ENCODE assay signal across 8 cellular contexts in the genomic region with DNA sequence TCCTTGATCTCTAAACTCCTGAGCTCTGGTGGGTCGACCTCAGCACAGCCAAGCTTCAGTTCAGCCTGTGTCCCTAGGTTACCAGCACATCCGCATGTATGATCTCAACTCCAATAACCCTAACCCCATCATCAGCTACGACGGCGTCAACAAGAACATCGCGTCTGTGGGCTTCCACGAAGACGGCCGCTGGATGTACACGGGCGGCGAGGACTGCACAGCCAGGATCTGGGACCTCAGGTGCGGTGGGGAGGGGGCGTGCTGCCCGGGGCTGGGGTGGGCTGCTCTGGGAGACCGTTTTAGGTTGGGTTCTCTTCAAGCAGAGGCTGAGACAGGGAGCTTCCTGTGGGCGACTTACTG. TPM values are rescaled to one million over a fixed set of nuclear protein-coding genes. Genes with fewer than 3 reads are reported as not detected.
A peak's percentile ranks its signal among the peaks of the same experiment; 100 is the strongest.
DNase-seq lines count a peak whose midpoint lies in the region; ATAC-seq, FAIRE-seq and TF ChIP-seq lines count a peak whose summit lies in the region.

No MANE protein-coding gene starts in this region.

- H4K20me1 ChIP-seq in H1 (replicated peaks in 1 of 2; ENCODE audit: control insufficient read depth in 1 of 2, insufficient read depth in 2 of 2, low read length in 2 of 2), result peaks cover 0 to 16% of the 10 kb centered on the region in 2 experiments
- H4K20me1 ChIP-seq in osteoblast (ENCODE audit: insufficient read depth, low read length), result no peaks in the 10 kb centered on the region

- H3K4me1 ChIP-seq in CD8-positive, alpha-beta memory T cell (ENCODE audit: insufficient read depth, low read length), result peaks cover 17% of the 10 kb centered on the region
- peaks cover 0 to 17% (median 9%) of the 10 kb centered on the region in 4 experiments; a peak in 6 of 7 replicates for H3K4me1 ChIP-seq in H1 (replicated peaks in 1 of 4; ENCODE audit: control insufficient read depth in 3 of 4, insufficient read depth in 4 of 4, low read length in 3 of 4)
- peaks cover 13% of the 10 kb centered on the region for H3K4me1 ChIP-seq in osteoblast (ENCODE audit: insufficient read depth, low read length)

- DNase-seq in CD8-positive, alpha-beta memory T cell, result no peak
- DNase-seq in NCI-H69 (lab: John Stamatoyannopoulos, UW) (peak; percentile 39), H1 (ENCODE audit: low read depth in 1 of 2, low spot score in 2 of 2) (no peak), osteoblast (ENCODE audit: insufficient read length, low spot score, missing footprints) (peak; percentile 86), HT-29 (ENCODE audit: low spot score) (no peak), NAMALWA (ENCODE audit: low spot score) (no peak)

- POLR2A ChIA-PET in CD8-positive, alpha-beta memory T cell (lab: Charles Lee), result interaction anchor here (0.6 to 2.5 kb wide), 4 partner anchors 8 to 876 kb away, joined by 3 to 20 read pairs (median 4); partner anchors contain the start of gene PGP
- POLR2A ChIA-PET in H1 (lab: Charles Lee; ENCODE audit: partially characterized antibody), result interaction anchor here (0.7 to 15.1 kb wide), 12 partner anchors 9 to 53 kb away, joined by 3 to 156 read pairs (median 4); partner anchors contain the start of genes CASKIN1, ECI1, PGP and TRAF7

- H3K36me3 ChIP-seq in CD8-positive, alpha-beta memory T cell (ENCODE audit: insufficient read depth, low read length), result peaks cover 3% of the 10 kb centered on the region
- H3K36me3 ChIP-seq in H1 (ENCODE audit: control insufficient read depth in 2 of 4, insufficient read depth in 4 of 4, low read length in 3 of 4), result peaks cover 4 to 34% (median 12%) of the 10 kb centered on the region in 4 experiments; a peak in 6 of 8 replicates
- H3K36me3 ChIP-seq in osteoblast (ENCODE audit: insufficient read depth, low read length), result peaks cover 16% of the 10 kb centered on the region

- peak overlapping the region; percentile 93; the same call in 1 of the 2 replicates for H2AK5ac ChIP-seq in H1 (ENCODE audit: low read depth, low read length)

- H3K4me1 Mint-ChIP-seq in CD8-positive, alpha-beta memory T cell, result peaks cover 14 to 32% (median 21%) of the 10 kb centered on the region in 3 donors

- TF ChIP-seq CTCF in H1 (IDR thresholded peaks at IDR 0.05; ENCODE audit: control extremely low read depth in 1 of 3, insufficient read depth in 1 of 3, low read depth in 1 of 3, low read length in 3 of 3) (no peak), osteoblast (IDR thresholded peaks at IDR 0.05; ENCODE audit: extremely low read depth, low read depth, low read length) (no peak)

- no peak overlapping the region for H3K4ac ChIP-seq in H1 (replicated peaks; ENCODE audit: insufficient read length, low read depth, low read length)

- H2BK120ac ChIP-seq in H1 (replicated peaks; ENCODE audit: low read depth, low read length), result no peak overlapping the region

- H3K14ac ChIP-seq in H1 (ENCODE audit: insufficient read length), result no peak overlapping the region

- no peak overlapping the region for H3K56ac ChIP-seq in H1 (replicated peaks; ENCODE audit: insufficient read length, low read depth, low read length)

- H3K9me3 ChIP-seq in CD8-positive, alpha-beta memory T cell (ENCODE audit: low read length), result no peaks in the 10 kb centered on the region
- H3K9me3 ChIP-seq in H1 (ENCODE audit: insufficient read depth in 2 of 2, low read depth in 1 of 2, low read length in 1 of 2), result no peaks in the 10 kb centered on the region
- no peaks in the 10 kb centered on the region for H3K9me3 ChIP-seq in osteoblast (ENCODE audit: low read depth, low read length)

- CTCF ChIA-PET in CD8-positive, alpha-beta memory T cell (lab: Charles Lee), result interaction anchor here (0.6 to 3.9 kb wide), 4 partner anchors 12 to 140 kb away, joined by 4 to 17 read pairs (median 4); partner anchors contain the start of gene ECI1
- CTCF ChIA-PET in H1 (lab: Charles Lee; ENCODE audit: partially characterized antibody), result interaction anchor here (0.7 to 1.4 kb wide), 4 partner anchors 11 to 727 kb away, joined by 3 to 4 read pairs (median 3); no protein-coding TSS in a partner anchor

- TF ChIP-seq EP300 in H1 (IDR thresholded peaks at IDR 0.05; ENCODE audit: borderline replicate concordance in 1 of 2, low read depth in 2 of 2, low read length in 2 of 2), result no peak

- peak overlapping the region; percentile 81 for H3K27ac ChIP-seq in CD8-positive, alpha-beta memory T cell (ENCODE audit: low read depth, low read length)
- H3K27ac ChIP-seq in H1 (ENCODE audit: low read depth, low read length) (no peak overlapping the region), osteoblast (ENCODE audit: low read depth, low read length) (no peak overlapping the region)

- no peak for FAIRE-seq in H1 (lab: Jason Lieb, UNC)

- H3K4me2 ChIP-seq in H1 (ENCODE audit: insufficient read depth in 1 of 2, low read depth in 2 of 2, low read length in 2 of 2), result peak overlapping the region; percentile 87 to 91
- H3K4me2 ChIP-seq in osteoblast (ENCODE audit: insufficient read depth, low read length), result peak overlapping the region; percentile 100

- H3K4me3 ChIP-seq in CD8-positive, alpha-beta memory T cell (ENCODE audit: low read length), result peak overlapping the region; percentile 84
- H3K4me3 ChIP-seq in H1 (ENCODE audit: extremely low read depth in 1 of 4, insufficient read depth in 2 of 4, low read depth in 3 of 4, low read length in 4 of 4), result peak overlapping the region; percentile 78 to 97 (median 92); a peak in 6 of 8 replicates
- H3K4me3 ChIP-seq in osteoblast (ENCODE audit: insufficient read depth, low read length), result peak overlapping the region; percentile 98

- H3K79me2 ChIP-seq in H1 (ENCODE audit: control insufficient read depth in 1 of 2, insufficient read depth in 2 of 2, low read length in 2 of 2) (peaks cover 0 to 7% of the 10 kb centered on the region in 2 experiments; a peak in 1 of 4 replicates), osteoblast (ENCODE audit: insufficient read depth, low read length) (peaks cover 23% of the 10 kb centered on the region)

- H3K36me3 Mint-ChIP-seq in CD8-positive, alpha-beta memory T cell, result peaks cover 0 to 30% (median 4%) of the 10 kb centered on the region in 3 donors

- H2AFZ ChIP-seq in H1 (ENCODE audit: low read length) (no peak overlapping the region), osteoblast (ENCODE audit: low read length) (no peak overlapping the region)

- peak overlapping the region in 6 of 8 donors; percentile 22 to 90 (median 80) for H3K27ac Mint-ChIP-seq in CD8-positive, alpha-beta memory T cell

- H3K18ac ChIP-seq in H1 (ENCODE audit: extremely low read depth, low read length), result no peak overlapping the region

- H4K91ac ChIP-seq in H1 (replicated peaks; ENCODE audit: insufficient read length, low read length), result no peak overlapping the region

- H3K79me1 ChIP-seq in H1 (ENCODE audit: low read depth, low read length), result peaks cover 6% of the 10 kb centered on the region

- no peak overlapping the region for H3K23ac ChIP-seq in H1 (ENCODE audit: insufficient read length)

- H3K4me3 Mint-ChIP-seq in CD8-positive, alpha-beta memory T cell, result peak overlapping the region; percentile 70 to 95 (median 82)

- H2BK12ac ChIP-seq in H1 (ENCODE audit: low read depth, low read length), result 0 out of 2 replicates have a peak overlapping the region, but pooled peaks have one; percentile 39

- no peak for TF ChIP-seq RAD21 in H1 (IDR thresholded peaks at IDR 0.05 in 1 of 2, conservative IDR thresholded peaks at IDR 0.05 in 1 of 2; ENCODE audit: low read depth in 2 of 2, low read length in 2 of 2)

- 0 out of 2 replicates have a peak overlapping the region, but pooled peaks have one; percentile 88 for H2BK15ac ChIP-seq in H1 (ENCODE audit: low read length)

- WGBS in H1 (ENCODE audit: extremely low coverage in 1 of 2, insufficient coverage in 1 of 2, insufficient read length in 1 of 2, insufficient replicate concordance in 2 of 2, low coverage in 1 of 2, low lambda C conversion rate in 2 of 2, missing lambda C conversion rate in 1 of 2), 2 experiments, result 93% methylated on average over 14 of the region's 18 CpGs; no CpG with 5 or more reads in 1 of the 2 experiments

- no peaks in the 10 kb centered on the region for H3K27me3 Mint-ChIP-seq in CD8-positive, alpha-beta memory T cell

- no peak overlapping the region for H4K5ac ChIP-seq in H1 (ENCODE audit: insufficient read length, low read depth, low read length)

- ATAC-seq in HG02610 (IDR thresholded peaks at IDR 0.05; ENCODE audit: unreplicated experiment) (no peak), HG03442 (IDR thresholded peaks at IDR 0.05; ENCODE audit: unreplicated experiment) (no peak)

- H3K27me3 ChIP-seq in CD8-positive, alpha-beta memory T cell (ENCODE audit: insufficient read depth, low read length, poor library complexity, severe bottlenecking), result no peaks in the 10 kb centered on the region
- no peaks in the 10 kb centered on the region; a peak in 1 of 7 replicates for H3K27me3 ChIP-seq in H1 (replicated peaks in 1 of 4; ENCODE audit: control insufficient read depth in 3 of 4, extremely low read depth in 1 of 4, insufficient read depth in 3 of 4, low read length in 3 of 4)
- no peaks in the 10 kb centered on the region for H3K27me3 ChIP-seq in osteoblast (ENCODE audit: insufficient read depth, low read length)

- peak overlapping the region; percentile 80; the same call in 1 of the 2 replicates for H2BK20ac ChIP-seq in H1 (ENCODE audit: low read length)

- peak overlapping the region in 3 of 4 experiments; percentile 1 to 94 (median 57); a peak in 2 of 7 replicates for H3K9ac ChIP-seq in H1 (replicated peaks in 1 of 4; ENCODE audit: extremely low read depth in 1 of 4, low read depth in 3 of 4, low read length in 3 of 4)

- peak overlapping the region; percentile 97; the same call in 1 of the 2 replicates for H2BK5ac ChIP-seq in H1 (ENCODE audit: low read depth, low read length)

- no peak for TF ChIP-seq POLR2A in H1 (IDR thresholded peaks at IDR 0.05; ENCODE audit: control extremely low read depth in 1 of 2, low read depth in 2 of 2, low read length in 2 of 2)

- peaks cover 11% of the 10 kb centered on the region; the same call in 1 of the 2 replicates for H3K23me2 ChIP-seq in H1 (ENCODE audit: low read depth, low read length)

- H3K9me3 Mint-ChIP-seq in CD8-positive, alpha-beta memory T cell, result no peaks in the 10 kb centered on the region

- H4K8ac ChIP-seq in H1 (ENCODE audit: extremely low read depth, insufficient read depth, low read length), result peak overlapping the region; percentile 64

RNA-seq across cellular contexts. Expression of gene MLST8, which starts 1.1 kb away (rescaled TPM):
- 10 to 100 TPM; 75.4 to 76.8 TPM for total RNA-seq in CD8-positive, alpha-beta memory T cell
- polyA plus RNA-seq in CD8-positive, alpha-beta memory T cell, result 30.8 TPM
- total RNA-seq in H1 (2021; fragmentation: NEBNext Ultra II Directional; extraction: Animal tissue kit (Norgen Biotek cat#: 25700)), result 67.6 and 69.6 TPM in 2 replicates
- 321 and 440 TPM in 2 replicates for polyA plus RNA-seq in H1 (2011; rRNA removed)
- 218 TPM for polyA plus RNA-seq in H1 (2011; cell fraction: cytosol; rRNA removed)
- polyA plus RNA-seq in H1 (2011; cell fraction: nucleus; rRNA removed), result 354 TPM
- polyA plus RNA-seq in H1 (2012, experiment 1 of 2), result 47.7 to 104 TPM (median 94.8 TPM) in 4 replicates
- 87.2 TPM for polyA plus RNA-seq in H1 (2012, experiment 2 of 2)
- polyA plus RNA-seq in H1 (2013, experiment 1 of 2), result 57.1 TPM
- polyA plus RNA-seq in H1 (2013, experiment 2 of 2), result 56.1 TPM
- 88.3 and 98.1 TPM in 2 replicates for polyA minus RNA-seq in H1 (2011; rRNA and poly(A)+ RNA removed)
- polyA minus RNA-seq in H1 (2011; cell fraction: cytosol; rRNA and poly(A)+ RNA removed), result 67.9 TPM
- polyA minus RNA-seq in H1 (2011; cell fraction: nucleus; rRNA and poly(A)+ RNA removed), result 111 TPM
- 30.8 and 44.2 TPM in 2 replicates for total RNA-seq in osteoblast
- total RNA-seq in HT-29 (2014; rRNA removed; shearing (Covaris generic)), result 98.9 and 117 TPM in 2 replicates

RNA-seq across cellular contexts. Expression of gene BRICD5, which starts 4.3 kb away (rescaled TPM):
- 10 to 100 TPM in 1 of 2 experiments, 1 to 10 TPM in 1; 8.4 to 10.9 TPM for total RNA-seq in CD8-positive, alpha-beta memory T cell
- 0.14 TPM for polyA plus RNA-seq in CD8-positive, alpha-beta memory T cell
- total RNA-seq in H1 (2021; fragmentation: NEBNext Ultra II Directional; extraction: Animal tissue kit (Norgen Biotek cat#: 25700)), result 6.1 and 8.5 TPM in 2 replicates
- 8.6 and 14.2 TPM in 2 replicates for polyA plus RNA-seq in H1 (2011; rRNA removed)
- polyA plus RNA-seq in H1 (2011; cell fraction: cytosol; rRNA removed), result 9.8 TPM
- polyA plus RNA-seq in H1 (2011; cell fraction: nucleus; rRNA removed), result 97.1 TPM
- polyA plus RNA-seq in H1 (2012, experiment 1 of 2), result 6.1 to 13.0 TPM (median 8.1 TPM) in 4 replicates
- polyA plus RNA-seq in H1 (2012, experiment 2 of 2), result 12.6 TPM
- 4.7 TPM for polyA plus RNA-seq in H1 (2013, experiment 1 of 2)
- polyA plus RNA-seq in H1 (2013, experiment 2 of 2), result 3.5 TPM
- 1.00 and 1.0 TPM in 2 replicates for polyA minus RNA-seq in H1 (2011; rRNA and poly(A)+ RNA removed)
- 3.2 TPM for polyA minus RNA-seq in H1 (2011; cell fraction: cytosol; rRNA and poly(A)+ RNA removed)
- 9.2 TPM for polyA minus RNA-seq in H1 (2011; cell fraction: nucleus; rRNA and poly(A)+ RNA removed)
- total RNA-seq in osteoblast, result 1.5 and 2.5 TPM in 2 replicates
- 33.6 and 34.6 TPM in 2 replicates for total RNA-seq in HT-29 (2014; rRNA removed; shearing (Covaris generic))

RNA-seq across cellular contexts. Expression of gene PGP, which starts 8.2 kb away (rescaled TPM):
- 10 to 100 TPM; 27.3 to 30.9 TPM for total RNA-seq in CD8-positive, alpha-beta memory T cell
- polyA plus RNA-seq in CD8-positive, alpha-beta memory T cell, result 14.7 TPM
- 30.9 and 32.6 TPM in 2 replicates for total RNA-seq in H1 (2021; fragmentation: NEBNext Ultra II Directional; extraction: Animal tissue kit (Norgen Biotek cat#: 25700))
- 55.9 and 63.9 TPM in 2 replicates for polyA plus RNA-seq in H1 (2011; rRNA removed)
- polyA plus RNA-seq in H1 (2011; cell fraction: cytosol; rRNA removed), result 44.0 TPM
- polyA plus RNA-seq in H1 (2011; cell fraction: nucleus; rRNA removed), result 81.1 TPM
- 20.8 to 40.2 TPM (median 35.0 TPM) in 4 replicates for polyA plus RNA-seq in H1 (2012, experiment 1 of 2)
- 26.7 TPM for polyA plus RNA-seq in H1 (2012, experiment 2 of 2)
- 54.8 TPM for polyA plus RNA-seq in H1 (2013, experiment 1 of 2)
- polyA plus RNA-seq in H1 (2013, experiment 2 of 2), result 48.7 TPM
- 9.5 and 10.9 TPM in 2 replicates for polyA minus RNA-seq in H1 (2011; rRNA and poly(A)+ RNA removed)
- polyA minus RNA-seq in H1 (2011; cell fraction: cytosol; rRNA and poly(A)+ RNA removed), result 18.8 TPM
- 28.7 TPM for polyA minus RNA-seq in H1 (2011; cell fraction: nucleus; rRNA and poly(A)+ RNA removed)
- 14.1 and 14.4 TPM in 2 replicates for total RNA-seq in osteoblast
- 82.0 and 98.7 TPM in 2 replicates for total RNA-seq in HT-29 (2014; rRNA removed; shearing (Covaris generic))

RNA-seq across cellular contexts. Expression of gene CASKIN1, which starts 10.0 kb away (rescaled TPM):
- under 1 TPM; 0.13 to 0.24 TPM for total RNA-seq in CD8-positive, alpha-beta memory T cell
- not detected for polyA plus RNA-seq in CD8-positive, alpha-beta memory T cell
- 6.4 and 6.5 TPM in 2 replicates for total RNA-seq in H1 (2021; fragmentation: NEBNext Ultra II Directional; extraction: Animal tissue kit (Norgen Biotek cat#: 25700))
- 1.2 and 2.7 TPM in 2 replicates for polyA plus RNA-seq in H1 (2011; rRNA removed)
- 2.0 TPM for polyA plus RNA-seq in H1 (2011; cell fraction: cytosol; rRNA removed)
- 9.8 TPM for polyA plus RNA-seq in H1 (2011; cell fraction: nucleus; rRNA removed)
- polyA plus RNA-seq in H1 (2012, experiment 1 of 2), result 2.7 to 3.7 TPM (median 3.2 TPM) in 4 replicates
- 2.8 TPM for polyA plus RNA-seq in H1 (2012, experiment 2 of 2)
- 2.0 TPM for polyA plus RNA-seq in H1 (2013, experiment 1 of 2)
- 1.9 TPM for polyA plus RNA-seq in H1 (2013, experiment 2 of 2)
- 0.93 and 1.9 TPM in 2 replicates for polyA minus RNA-seq in H1 (2011; rRNA and poly(A)+ RNA removed)
- polyA minus RNA-seq in H1 (2011; cell fraction: cytosol; rRNA and poly(A)+ RNA removed), result 4.5 TPM
- 4.4 TPM for polyA minus RNA-seq in H1 (2011; cell fraction: nucleus; rRNA and poly(A)+ RNA removed)
- not detected in 2 replicates for total RNA-seq in osteoblast
- total RNA-seq in HT-29 (2014; rRNA removed; shearing (Covaris generic)), result 0.08 and 2.5 TPM in 2 replicates

RNA-seq across cellular contexts. Expression of gene E4F1, which starts 17.0 kb away (rescaled TPM):
- total RNA-seq in CD8-positive, alpha-beta memory T cell, result 10 to 100 TPM; 28.9 to 29.8 TPM
- polyA plus RNA-seq in CD8-positive, alpha-beta memory T cell, result 16.5 TPM
- 21.9 and 22.2 TPM in 2 replicates for total RNA-seq in H1 (2021; fragmentation: NEBNext Ultra II Directional; extraction: Animal tissue kit (Norgen Biotek cat#: 25700))
- 27.0 and 34.2 TPM in 2 replicates for polyA plus RNA-seq in H1 (2011; rRNA removed)
- polyA plus RNA-seq in H1 (2011; cell fraction: cytosol; rRNA removed), result 31.8 TPM
- polyA plus RNA-seq in H1 (2011; cell fraction: nucleus; rRNA removed), result 122 TPM
- 10.7 to 22.9 TPM (median 21.9 TPM) in 4 replicates for polyA plus RNA-seq in H1 (2012, experiment 1 of 2)
- 12.4 TPM for polyA plus RNA-seq in H1 (2012, experiment 2 of 2)
- polyA plus RNA-seq in H1 (2013, experiment 1 of 2), result 15.0 TPM
- 11.6 TPM for polyA plus RNA-seq in H1 (2013, experiment 2 of 2)
- polyA minus RNA-seq in H1 (2011; rRNA and poly(A)+ RNA removed), result 7.6 and 10.1 TPM in 2 replicates
- 18.4 TPM for polyA minus RNA-seq in H1 (2011; cell fraction: cytosol; rRNA and poly(A)+ RNA removed)
- polyA minus RNA-seq in H1 (2011; cell fraction: nucleus; rRNA and poly(A)+ RNA removed), result 24.6 TPM
- total RNA-seq in osteoblast, result 30.9 and 31.5 TPM in 2 replicates
- 83.8 and 87.2 TPM in 2 replicates for total RNA-seq in HT-29 (2014; rRNA removed; shearing (Covaris generic))

Comparison
In these comparisons a context has a peak if more than half of its experiments do, and no peak if none do; other contexts are left out.
1. DNase-seq: peak in NCI-H69 (single experiment) and osteoblast (single experiment); none in CD8-positive, alpha-beta memory T cell (0 of 5), H1 (0 of 2), HT-29 (single experiment) and NAMALWA (single experiment).
2. Peak in every context shown above with its lines, with median percentiles within 50 percentile points of each other: H3K4me3 ChIP-seq.